In genomic region chr6:156808287-156808686, GRCh38 we compare ENCODE assay signal across 9 cellular contexts. TPM values are rescaled to one million over a fixed set of nuclear protein-coding genes. Genes with fewer than 3 reads are reported as not detected.
DNase-seq lines count a peak whose midpoint lies in the region; TF ChIP-seq lines count a peak whose summit lies in the region.
"Had no signal": no experiment of that assay in that cellular context is flagged by ENCODE, and none has a peak within 500 bp of the region (broad histone marks: within the 10 kb centered on the region; RNA-seq: fewer than 3 reads in every experiment).

No MANE protein-coding gene starts in this region.

- H3K27ac Mint-ChIP-seq in activated T-cell treated with anti-CD3 and anti-CD28 coated beads, Interleukin-2, amount 50 U/mL, for 24 hours: peak overlapping the region; percentile 63
- H3K27ac Mint-ChIP-seq: activated CD4-positive, alpha-beta memory T cell treated with anti-CD3 and anti-CD28 coated beads, Interleukin-2, amount 10 ng/mL, durations not matched to agents 7 days and 5 days had no signal

- H3K36me3 ChIP-seq in thyroid gland: no peaks in the 10 kb centered on the region

- H3K27ac ChIP-seq in thyroid gland: peak overlapping the region; percentile 52 to 75 (median 61)

- H3K27me3 ChIP-seq in thyroid gland: no peaks in the 10 kb centered on the region

- no peak overlapping the region for H3K4me3 ChIP-seq in thyroid gland (replicated peaks in 1 of 3)

- H3K27me3 Mint-ChIP-seq in activated T-cell treated with anti-CD3 and anti-CD28 coated beads, Interleukin-2, amount 50 U/mL, for 24 hours: no peaks in the 10 kb centered on the region
- H3K27me3 Mint-ChIP-seq: activated CD4-positive, alpha-beta memory T cell treated with anti-CD3 and anti-CD28 coated beads, Interleukin-2, amount 10 ng/mL, durations not matched to agents 7 days and 5 days had no signal

- H3K4me3 Mint-ChIP-seq in activated T-cell treated with anti-CD3 and anti-CD28 coated beads, Interleukin-2, amount 50 U/mL, for 24 hours: no peak overlapping the region
- H3K4me3 Mint-ChIP-seq: activated CD4-positive, alpha-beta memory T cell treated with anti-CD3 and anti-CD28 coated beads, Interleukin-2, amount 10 ng/mL, durations not matched to agents 7 days and 5 days had no signal

- WGBS in thyroid gland, 2 donors: 9 to 14% methylated on average over 2 of the region's 2 CpGs

- TF ChIP-seq POLR2A in thyroid gland (IDR thresholded peaks at IDR 0.05): no peak

- CTCF ChIA-PET in GM10248 (lab: Yijun Ruan, JAX): interaction anchor here (1.0 to 3.1 kb wide), 7 partner anchors 11 to 243 kb away, joined by 3 to 17 read pairs (median 7); no protein-coding TSS in a partner anchor

- H3K4me1 Mint-ChIP-seq in activated T-cell treated with anti-CD3 and anti-CD28 coated beads, Interleukin-2, amount 50 U/mL, for 24 hours (ENCODE audit: low read depth): peaks cover 90% of the 10 kb centered on the region

- no peaks in the 10 kb centered on the region for H3K9me3 ChIP-seq in thyroid gland

- peaks cover 22% of the 10 kb centered on the region for H3K36me3 Mint-ChIP-seq in activated T-cell treated with anti-CD3 and anti-CD28 coated beads, Interleukin-2, amount 50 U/mL, for 24 hours (ENCODE audit: low read depth)

- H3K9me3 Mint-ChIP-seq in activated T-cell treated with anti-CD3 and anti-CD28 coated beads, Interleukin-2, amount 50 U/mL, for 24 hours: peaks cover 14% of the 10 kb centered on the region
- H3K9me3 Mint-ChIP-seq: activated CD4-positive, alpha-beta memory T cell treated with anti-CD3 and anti-CD28 coated beads, Interleukin-2, amount 10 ng/mL, durations not matched to agents 7 days and 5 days had no signal

- no peak for DNase-seq in activated T-cell treated with anti-CD3 and anti-CD28 coated beads, Interleukin-2, amount 50 U/mL, for 24 hours
- DNase-seq in activated T-cell treated with anti-CD3 and anti-CD28 coated beads, Interleukin-2, amount 50 U/mL, for 1 hour: no peak
- DNase-seq in NCI-H748 (lab: John Stamatoyannopoulos, UW; ENCODE audit: unreplicated experiment): peak; percentile 50
- peak in 35 of 42 donors; percentile 31 to 86 (median 65) for DNase-seq in head of caudate nucleus
- peak; percentile 62 to 72 for DNase-seq in thyroid gland
- DNase-seq in NK-92 treated with Interleukin-12 subunit alpha and Interleukin-12 subunit beta, amount 100 ng/mL, for 24 hours (lab: John Stamatoyannopoulos, UW): no peak
- no peak for DNase-seq in activated CD4-positive, alpha-beta T cell treated with anti-CD3 and anti-CD28 coated beads for 1 hour
- DNase-seq in GM10248 (ENCODE audit: extremely low spot score): no peak
- DNase-seq: activated CD4-positive, alpha-beta memory T cell treated with anti-CD3 and anti-CD28 coated beads, Interleukin-2, amount 10 ng/mL, durations not matched to agents 7 days and 5 days had no signal

- peaks cover 45 to 54% of the 10 kb centered on the region in 2 donors for H3K4me1 ChIP-seq in thyroid gland

- TF ChIP-seq CTCF in thyroid gland (IDR thresholded peaks at IDR 0.05) (peak in 1 of 6 experiments; percentile 4), GM10248 (IDR thresholded peaks at IDR 0.05; ENCODE audit: control extremely low read depth, extremely low read depth, low read depth, missing control alignments) (no peak)

- intact Hi-C loops in head of caudate nucleus (cut with DNase I): no loop called here
- intact Hi-C loops in thyroid gland (cut with DNase I): no loop called here

- POLR2A ChIA-PET in GM10248 (lab: Yijun Ruan, JAX): no interaction called here

RNA-seq across cellular contexts. Expression of gene ARID1B, which starts 31.1 kb away (rescaled TPM):
- total RNA-seq in thyroid gland: 100 to 1,000 TPM; 157 to 315 (median 206) TPM

Comparison
In these comparisons a context has a peak if more than half of its experiments do, and no peak if none do; other contexts are left out.
1. DNase-seq: peak in NCI-H748 (single experiment), head of caudate nucleus (35 of 42) and thyroid gland (2 of 2); none in activated T-cell treated with anti-CD3 and anti-CD28 coated beads, Interleukin-2, amount 50 U/mL, for 24 hours (single experiment), activated T-cell treated with anti-CD3 and anti-CD28 coated beads, Interleukin-2, amount 50 U/mL, for 1 hour (single experiment), NK-92 treated with Interleukin-12 subunit alpha and Interleukin-12 subunit beta, amount 100 ng/mL, for 24 hours (single experiment), activated CD4-positive, alpha-beta T cell treated with anti-CD3 and anti-CD28 coated beads for 1 hour (single experiment) and GM10248 (single experiment).